Comparison of ENCODE assay signal across 15 cellular contexts in genomic region chr2:127893033-127893432, GRCh38.
"Had no signal": no experiment of that assay in that cellular context is flagged by ENCODE, and none has a peak within 500 bp of the region (broad histone marks: within the 10 kb centered on the region; RNA-seq: fewer than 3 reads in every experiment).

No MANE protein-coding gene starts in this region.

- H3K36me3 Mint-ChIP-seq: natural killer cell had no signal

- H3K9me3 ChIP-seq: gastrocnemius medialis, mucosa of descending colon, thyroid gland, vagina had no signal

- H3K27ac Mint-ChIP-seq: activated naive CD4-positive, alpha-beta T cell treated with anti-CD3 and anti-CD28 coated beads for 36 hours; activated T-helper 17 cell treated with anti-CD3 and anti-CD28 coated beads, Interleukin-2, amount 50 U/mL, for 72 hours; effector memory CD8-positive, alpha-beta T cell; natural killer cell had no signal

- FAIRE-seq: TTC549 had no signal

- H3K4me1 Mint-ChIP-seq: natural killer cell had no signal

- H3K36me3 ChIP-seq: gastrocnemius medialis, thyroid gland, vagina had no signal

- H3K9me3 Mint-ChIP-seq: activated naive CD4-positive, alpha-beta T cell treated with anti-CD3 and anti-CD28 coated beads for 36 hours; activated T-helper 17 cell treated with anti-CD3 and anti-CD28 coated beads, Interleukin-2, amount 50 U/mL, for 72 hours; effector memory CD8-positive, alpha-beta T cell; natural killer cell had no signal

- H3K27ac ChIP-seq: epithelial cell of prostate, gastrocnemius medialis, thyroid gland, vagina had no signal

- ATAC-seq: activated T-helper 17 cell treated with anti-CD3 and anti-CD28 coated beads, Interleukin-2, amount 50 U/mL, for 72 hours; effector memory CD8-positive, alpha-beta T cell; mucosa of descending colon; natural killer cell had no signal

- H3K27me3 ChIP-seq: gastrocnemius medialis, thyroid gland, vagina had no signal

- H3K4me3 ChIP-seq: gastrocnemius medialis, mucosa of descending colon, thyroid gland, vagina had no signal

- H3K4me3 Mint-ChIP-seq: activated naive CD4-positive, alpha-beta T cell treated with anti-CD3 and anti-CD28 coated beads for 36 hours; activated T-helper 17 cell treated with anti-CD3 and anti-CD28 coated beads, Interleukin-2, amount 50 U/mL, for 72 hours; effector memory CD8-positive, alpha-beta T cell; natural killer cell had no signal

- DNase-seq: activated CD4-positive, alpha-beta T cell treated with anti-CD3 and anti-CD28 coated beads, Interleukin-2, amount 50 U/mL, for 1 hour; activated naive CD4-positive, alpha-beta T cell treated with anti-CD3 and anti-CD28 coated beads for 36 hours; activated T-cell treated with anti-CD3 and anti-CD28 coated beads for 4 hours; central memory CD4-positive, alpha-beta T cell; effector memory CD8-positive, alpha-beta T cell; gastrocnemius medialis; mammary epithelial cell; mucosa of descending colon; natural killer cell; T-helper 2 cell; thyroid gland had no signal
